Comparison of ENCODE assay signal across 28 cellular contexts in genomic region chr17:35981246-35981645, GRCh38. TPM values are rescaled to one million over a fixed set of nuclear protein-coding genes. Genes with fewer than 3 reads are reported as not detected.
"Had no signal": no experiment of that assay in that cellular context is flagged by ENCODE, and none has a peak within 500 bp of the region (broad histone marks: within the 10 kb centered on the region; RNA-seq: fewer than 3 reads in every experiment).

CCL16 (minus strand) TSS chr17:35981497; CDS start chr17:35981420, 77 bp downstream.

- DNase-seq: activated B cell treated with CpG ODN at 0.5 μM for 24 hours; activated CD4-positive, alpha-beta memory T cell treated with anti-CD3 and anti-CD28 coated beads for 36 hours; activated CD4-positive, alpha-beta T cell treated with anti-CD3 and anti-CD28 coated beads, Interleukin-2, amount 10 ng/mL, durations not matched to agents 7 days and 5 days; activated CD8-positive, alpha-beta memory T cell treated with anti-CD3 and anti-CD28 coated beads for 24 hours; activated effector memory CD4-positive, alpha-beta T cell treated with anti-CD3 and anti-CD28 coated beads, Interleukin-2, amount 50 U/mL, for 16 hours; activated naive CD4-positive, alpha-beta T cell treated with Interleukin-2 at 50 U/mL for 16 hours; activated naive CD8-positive, alpha-beta T cell treated with anti-CD3 and anti-CD28 coated beads, Interleukin-2, amount 50 U/mL, for 24 hours; activated T-cell treated with anti-CD3 and anti-CD28 coated beads, Interleukin-2, amount 50 U/mL, for 4 hours; amniotic stem cell; body of pancreas; MG63; MV-4-11; NCI-H1092 treated with DMSO at 0.1 percent for 48 hours; NCI-H1417 treated with DMSO at 0.1 percent for 48 hours; NCI-H1694; NCI-H2029; NCI-H2107; NCI-H345; NCI-H510A; NCI-H526 treated with DMSO at 0.1 percent for 48 hours; SIG-M5; T-cell; T-helper 2 cell; T1000 had no signal

- H3K27me3 ChIP-seq: ascending aorta, body of pancreas, MG63 had no signal

- H3K9me3 ChIP-seq: ascending aorta, body of pancreas, MG63 had no signal

- H3K36me3 ChIP-seq: ascending aorta, MG63 had no signal

- ATAC-seq: activated naive CD4-positive, alpha-beta T cell treated with anti-CD3 and anti-CD28 coated beads, Interleukin-2, amount 50 U/mL, for 72 hours; activated T-cell treated with anti-CD3 and anti-CD28 coated beads, Interleukin-2, amount 50 U/mL, for 4 hours; body of pancreas; T-cell had no signal

- H3K4me1 ChIP-seq: ascending aorta, body of pancreas had no signal

- H3K4me1 Mint-ChIP-seq: activated CD4-positive, alpha-beta T cell treated with anti-CD3 and anti-CD28 coated beads, Interleukin-2, amount 10 ng/mL, durations not matched to agents 7 days and 5 days; activated naive CD8-positive, alpha-beta T cell treated with anti-CD3 and anti-CD28 coated beads, Interleukin-2, amount 50 U/mL, for 24 hours; T-cell had no signal

- H3K9me3 Mint-ChIP-seq: activated B cell treated with CpG ODN at 0.5 μM for 24 hours; activated CD4-positive, alpha-beta memory T cell treated with anti-CD3 and anti-CD28 coated beads for 36 hours; activated CD4-positive, alpha-beta T cell treated with anti-CD3 and anti-CD28 coated beads, Interleukin-2, amount 10 ng/mL, durations not matched to agents 7 days and 5 days; activated naive CD4-positive, alpha-beta T cell treated with anti-CD3 and anti-CD28 coated beads, Interleukin-2, amount 50 U/mL, for 72 hours; activated naive CD8-positive, alpha-beta T cell treated with anti-CD3 and anti-CD28 coated beads, Interleukin-2, amount 50 U/mL, for 24 hours; activated T-cell treated with anti-CD3 and anti-CD28 coated beads, Interleukin-2, amount 50 U/mL, for 4 hours; T-cell had no signal

- H3K4me3 Mint-ChIP-seq: activated B cell treated with CpG ODN at 0.5 μM for 24 hours; activated CD4-positive, alpha-beta memory T cell treated with anti-CD3 and anti-CD28 coated beads for 36 hours; activated CD4-positive, alpha-beta T cell treated with anti-CD3 and anti-CD28 coated beads, Interleukin-2, amount 10 ng/mL, durations not matched to agents 7 days and 5 days; activated naive CD8-positive, alpha-beta T cell treated with anti-CD3 and anti-CD28 coated beads, Interleukin-2, amount 50 U/mL, for 24 hours; activated T-cell treated with anti-CD3 and anti-CD28 coated beads, Interleukin-2, amount 50 U/mL, for 4 hours; T-cell had no signal

- H3K27ac ChIP-seq: ascending aorta, body of pancreas had no signal

- H3K4me3 ChIP-seq: ascending aorta, body of pancreas, MG63 had no signal

- H3K36me3 Mint-ChIP-seq: activated CD4-positive, alpha-beta memory T cell treated with anti-CD3 and anti-CD28 coated beads for 36 hours; activated naive CD4-positive, alpha-beta T cell treated with anti-CD3 and anti-CD28 coated beads, Interleukin-2, amount 50 U/mL, for 72 hours; T-cell had no signal

- H3K27ac Mint-ChIP-seq: activated B cell treated with CpG ODN at 0.5 μM for 24 hours; activated CD4-positive, alpha-beta memory T cell treated with anti-CD3 and anti-CD28 coated beads for 36 hours; activated CD4-positive, alpha-beta T cell treated with anti-CD3 and anti-CD28 coated beads, Interleukin-2, amount 10 ng/mL, durations not matched to agents 7 days and 5 days; activated naive CD4-positive, alpha-beta T cell treated with anti-CD3 and anti-CD28 coated beads, Interleukin-2, amount 50 U/mL, for 72 hours; activated naive CD8-positive, alpha-beta T cell treated with anti-CD3 and anti-CD28 coated beads, Interleukin-2, amount 50 U/mL, for 24 hours; T-cell had no signal

RNA-seq across cellular contexts. Expression of gene CCL16, which starts in this region (rescaled TPM):
- total RNA-seq: activated B cell treated with CpG ODN at 0.5 μM for 24 hours; activated CD4-positive, alpha-beta memory T cell treated with anti-CD3 and anti-CD28 coated beads for 36 hours; activated CD4-positive, alpha-beta T cell treated with anti-CD3 and anti-CD28 coated beads, Interleukin-2, amount 10 ng/mL, durations not matched to agents 7 days and 5 days; activated naive CD4-positive, alpha-beta T cell treated with anti-CD3 and anti-CD28 coated beads, Interleukin-2, amount 50 U/mL, for 72 hours; activated T-cell treated with anti-CD3 and anti-CD28 coated beads, Interleukin-2, amount 50 U/mL, for 4 hours; ascending aorta; OCI-LY7; RPMI7951; T-cell had no signal
